18 cellular contexts compared by ENCODE assay signal in the genomic region with DNA sequence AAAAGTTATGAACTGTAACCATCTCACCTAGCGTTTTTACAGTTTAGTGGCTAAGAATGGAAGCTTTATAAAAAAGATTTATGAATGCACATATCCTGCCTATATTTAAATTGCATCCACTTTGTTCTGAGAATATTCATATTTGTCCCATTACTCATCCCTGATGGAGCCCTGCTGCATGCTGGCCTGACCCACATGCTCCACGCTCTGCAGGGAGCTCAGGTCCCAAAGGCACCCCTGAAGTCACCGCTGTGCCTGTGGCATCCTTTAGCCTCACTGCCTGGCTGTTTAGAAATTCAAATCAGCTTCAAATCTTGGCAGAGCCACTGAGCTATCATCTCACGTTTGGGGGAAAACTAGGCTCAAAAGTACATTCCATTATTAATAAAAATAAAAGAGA.
DNase-seq lines count a peak whose midpoint lies in the region; ATAC-seq and TF ChIP-seq lines count a peak whose summit lies in the region.
"Had no signal": no experiment of that assay in that cellular context is flagged by ENCODE, and none has a peak within 500 bp of the region (broad histone marks: within the 10 kb centered on the region; RNA-seq: fewer than 3 reads in every experiment).

No MANE protein-coding gene starts in this region.

- POLR2A ChIA-PET in RWPE1 (lab: Yijun Ruan, JAX; ENCODE audit: low non-redundant PET) = no interaction called here

- peak; percentile 53 for DNase-seq in ELR (ENCODE audit: low read depth)
- DNase-seq in RWPE1 (ENCODE audit: low spot score) = peak; percentile 31
- DNase-seq in epithelial cell of esophagus (ENCODE audit: low read depth) = peak; percentile 29
- peak; percentile 43 for DNase-seq in pons (ENCODE audit: low spot score)
- DNase-seq in NCI-H128 (lab: John Stamatoyannopoulos, UW; ENCODE audit: unreplicated experiment) = no peak
- DNase-seq: activated CD8-positive, alpha-beta T cell treated with anti-CD3 and anti-CD28 coated beads for 36 hours; activated naive CD8-positive, alpha-beta T cell treated with anti-CD3 and anti-CD28 coated beads, Interleukin-2, amount 10 ng/mL, durations not matched to agents 7 days and 5 days; activated T-cell treated with anti-CD3 and anti-CD28 coated beads, Interleukin-2, amount 50 U/mL, for 72 hours; BE2C; midbrain; NCI-H1092 treated with DMSO at 0.1 percent for 48 hours; NCI-H69; T-helper 1 cell had no signal

- ATAC-seq in GM21723 (IDR thresholded peaks at IDR 0.05; ENCODE audit: unreplicated experiment) (no peak), HG03354 (IDR thresholded peaks at IDR 0.05; ENCODE audit: poor library complexity, severe bottlenecking, unreplicated experiment) (no peak)
- ATAC-seq: activated CD8-positive, alpha-beta T cell treated with anti-CD3 and anti-CD28 coated beads for 36 hours; activated T-cell treated with anti-CD3 and anti-CD28 coated beads, Interleukin-2, amount 50 U/mL, for 72 hours; K562 had no signal

- TF ChIP-seq CTCF in RWPE1 (conservative IDR thresholded peaks at IDR 0.05; ENCODE audit: low read depth) (no peak), epithelial cell of esophagus (IDR thresholded peaks at IDR 0.05; ENCODE audit: insufficient read depth, low read depth, low read length, missing control alignments) (no peak)

- H3K4me3 ChIP-seq in epithelial cell of esophagus (ENCODE audit: low read length) = no peak overlapping the region
- H3K4me3 ChIP-seq: hepatocyte, K562, neural progenitor cell had no signal

- peak overlapping the region; percentile 39; the same call in 1 of the 2 replicates for H3K27ac ChIP-seq in RWPE1
- H3K27ac ChIP-seq: hepatocyte, neural progenitor cell had no signal

- CTCF ChIA-PET in RWPE1 (lab: Yijun Ruan, JAX) = no interaction called here
